ENCODE assay signal across 25 cellular contexts in the genomic region with DNA sequence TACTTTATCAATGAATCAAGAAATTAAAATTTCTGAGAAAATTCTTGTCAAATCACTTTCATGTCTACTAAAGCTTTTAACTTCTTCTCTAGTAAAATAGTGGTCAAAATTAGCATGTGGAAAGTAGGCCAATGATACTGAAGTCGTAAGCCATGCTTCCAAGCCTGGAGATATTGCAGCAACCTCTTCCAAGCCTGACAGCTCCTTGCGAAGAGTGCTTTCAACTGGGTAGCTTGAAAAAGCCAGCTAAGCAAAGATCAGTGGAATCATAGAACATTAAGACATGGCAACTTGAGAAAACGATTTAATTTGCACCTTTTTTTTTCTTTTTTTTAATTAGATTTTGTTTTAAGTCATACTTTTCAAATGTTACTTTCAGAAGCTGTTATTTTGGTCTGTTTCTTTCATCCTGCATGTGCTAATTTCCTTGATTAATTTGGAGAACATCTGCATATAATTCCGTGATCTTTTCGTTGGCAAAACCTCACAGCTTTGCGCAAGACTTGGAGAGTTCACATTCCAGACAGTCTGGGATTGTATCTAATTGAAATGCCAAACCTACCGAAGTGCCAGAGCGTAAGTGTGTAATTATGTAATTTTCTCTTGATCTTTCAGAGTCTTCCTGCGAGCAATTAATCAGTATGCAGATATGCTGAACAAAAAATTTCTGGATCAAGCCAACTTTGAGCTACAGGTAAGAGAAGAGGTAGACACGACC.
A peak's percentile ranks its signal among the peaks of the same experiment; 100 is the strongest.
DNase-seq lines count a peak whose midpoint lies in the region; ATAC-seq, FAIRE-seq and TF ChIP-seq lines count a peak whose summit lies in the region.
"Had no signal": no experiment of that assay in that cellular context is flagged by ENCODE, and none has a peak within 500 bp of the region (broad histone marks: within the 10 kb centered on the region; RNA-seq: fewer than 3 reads in every experiment).

No MANE protein-coding gene starts in this region.

- no peaks in the 10 kb centered on the region for H3K79me2 ChIP-seq in fibroblast of lung (ENCODE audit: control insufficient read depth, insufficient read depth, low read length)
- no peaks in the 10 kb centered on the region for H3K79me2 ChIP-seq in keratinocyte (ENCODE audit: control insufficient read depth, insufficient read depth, low read length)
- H3K79me2 ChIP-seq: hepatocyte had no signal

- DNase-seq in Right ventricle myocardium inferior (ENCODE audit: missing footprints) (no peak), Right ventricle myocardium superior (no peak), fibroblast of lung (ENCODE audit: low read depth in 2 of 2) (peak; percentile 10 to 65), keratinocyte (ENCODE audit: low read depth, low spot score) (no peak), aorta (no peak), activated T-cell treated with anti-CD3 and anti-CD28 coated beads for 4 hours (no peak), ovary (no peak), GM12891 (ENCODE audit: insufficient read length, low spot score) (no peak)
- DNase-seq: activated CD4-positive, alpha-beta memory T cell treated with anti-CD3 and anti-CD28 coated beads for 36 hours; activated CD4-positive, CD25-positive, alpha-beta regulatory T cell; activated naive CD4-positive, alpha-beta T cell treated with Interleukin-2 at 50 U/mL for 16 hours; Calu3; effector CD4-positive, alpha-beta T cell; EL; naive thymus-derived CD8-positive, alpha-beta T cell; NCI-H2107; small intestine; stimulated activated CD4-positive, alpha-beta T cell treated with anti-CD3 and anti-CD28 coated beads, Interleukin-2, amount 100 ng/mL, for 48 hours; stimulated activated naive CD4-positive, alpha-beta T cell treated with Interleukin-2 at 50 U/mL for 16 hours; T-helper 9 cell; transverse colon had no signal

- H3K4me3 ChIP-seq in fibroblast of lung (replicated peaks in 1 of 4; ENCODE audit: control extremely low read depth in 1 of 4, insufficient read depth in 1 of 4, low read depth in 3 of 4, low read length in 4 of 4) (no peak overlapping the region), keratinocyte (ENCODE audit: control insufficient read depth in 2 of 3, extremely low read depth in 1 of 3, insufficient read depth in 2 of 3, low read depth in 1 of 3, low read length in 3 of 3) (no peak overlapping the region), aorta (ENCODE audit: low read length in 2 of 2) (no peak overlapping the region), ovary (no peak overlapping the region)
- H3K4me3 ChIP-seq: BLaER1 treated with 17β-estradiol and CSF1 and Interleukin-3, amounts not matched to agents 10 nM and 100 nM; esophagus muscularis mucosa; hepatocyte; transverse colon had no signal

- TF ChIP-seq EP300 in ovary (IDR thresholded peaks at IDR 0.05), result no peak

- ATAC-seq in Right ventricle myocardium inferior, result peak; percentile 72
- no peak for ATAC-seq in Right ventricle myocardium superior (ENCODE audit: poor library complexity)
- ATAC-seq in aorta (ENCODE audit: low FRiP score), result peak; percentile 70
- ATAC-seq: naive thymus-derived CD8-positive, alpha-beta T cell had no signal

- H3K36me3 ChIP-seq in fibroblast of lung (ENCODE audit: control insufficient read depth, insufficient read depth, low read length) (no peaks in the 10 kb centered on the region), keratinocyte (ENCODE audit: control insufficient read depth in 2 of 2, extremely low read depth in 1 of 2, insufficient read depth in 2 of 2, low read length in 2 of 2) (peaks cover 0 to 2% of the 10 kb centered on the region in 2 experiments), aorta (ENCODE audit: control insufficient read depth in 1 of 2, insufficient read depth in 2 of 2, low read length in 1 of 2) (peaks cover 0 to 1% of the 10 kb centered on the region in 2 donors), ovary (no peaks in the 10 kb centered on the region)
- H3K36me3 ChIP-seq: BLaER1 treated with 17β-estradiol and CSF1 and Interleukin-3, amounts not matched to agents 10 nM and 100 nM; transverse colon had no signal

- TF ChIP-seq CTCF in fibroblast of lung (conservative IDR thresholded peaks at IDR 0.05 in 1 of 2, IDR thresholded peaks at IDR 0.05 in 1 of 2; ENCODE audit: low read depth in 1 of 2, low read length in 2 of 2) (no peak), keratinocyte (optimal IDR thresholded peaks at IDR 0.05 in 1 of 3, IDR thresholded peaks at IDR 0.05 in 1 of 3, conservative IDR thresholded peaks at IDR 0.05 in 1 of 3; ENCODE audit: extremely low read depth in 1 of 3, insufficient read depth in 2 of 3, low read length in 3 of 3) (no peak), ovary (IDR thresholded peaks at IDR 0.05) (no peak)

- no peaks in the 10 kb centered on the region for H3K27me3 ChIP-seq in fibroblast of lung (ENCODE audit: control insufficient read depth, insufficient read depth, low read length)
- no peaks in the 10 kb centered on the region for H3K27me3 ChIP-seq in keratinocyte (ENCODE audit: control insufficient read depth, extremely low read depth, insufficient read depth, low read length)
- no peaks in the 10 kb centered on the region for H3K27me3 ChIP-seq in aorta (ENCODE audit: control insufficient read depth in 1 of 2, insufficient read depth in 2 of 2, low read length in 1 of 2)
- no peaks in the 10 kb centered on the region for H3K27me3 ChIP-seq in ovary
- H3K27me3 ChIP-seq: BLaER1 treated with 17β-estradiol and CSF1 and Interleukin-3, amounts not matched to agents 10 nM and 100 nM; esophagus muscularis mucosa; hepatocyte; transverse colon had no signal

- FAIRE-seq in keratinocyte (lab: Jason Lieb, UNC), result peak; percentile 53
- FAIRE-seq in GM12891 (lab: Jason Lieb, UNC), result no peak
- FAIRE-seq: small intestine had no signal

- H4K20me1 ChIP-seq in fibroblast of lung (ENCODE audit: control insufficient read depth, extremely low read depth, insufficient read depth, low read length) (no peaks in the 10 kb centered on the region), keratinocyte (ENCODE audit: control insufficient read depth, extremely low read depth, insufficient read depth, low read length) (no peaks in the 10 kb centered on the region)
- H4K20me1 ChIP-seq: BLaER1 treated with 17β-estradiol and CSF1 and Interleukin-3, amounts not matched to agents 10 nM and 100 nM had no signal

- no peaks in the 10 kb centered on the region for H3K9me1 ChIP-seq in keratinocyte (ENCODE audit: control insufficient read depth, extremely low read depth, insufficient read depth, low read length)

- WGBS in aorta, 2 donors, result 76 to 78% methylated on average over 10 of the region's 10 CpGs
- 39 to 49% (median 48%) methylated on average over 10 of the region's 10 CpGs for WGBS in ovary, 3 donors

- intact Hi-C loops in Right ventricle myocardium inferior (cut with DNase I), result no loop called here
- intact Hi-C loops in Right ventricle myocardium superior (cut with DNase I), result no loop called here
- intact Hi-C loops in aorta (cut with DNase I), result no loop called here
- intact Hi-C loops in ovary (cut with DNase I), result loop anchor here in 1 of 4 donors (5.0 kb wide), 1 partner anchor 1256 kb away; no protein-coding TSS in a partner anchor

- dilution Hi-C loops in keratinocyte (cut with MboI; ENCODE audit: extremely low pct_ligation_motif_present, low sequenced_read_pairs), result no loop called here

- H2AFZ ChIP-seq in fibroblast of lung (ENCODE audit: low read length) (no peak overlapping the region), keratinocyte (ENCODE audit: control insufficient read depth, low read length) (no peak overlapping the region)
- H2AFZ ChIP-seq: hepatocyte had no signal

- H3K4me2 ChIP-seq in fibroblast of lung (ENCODE audit: extremely low read depth, insufficient read depth, low read length) (no peak overlapping the region), keratinocyte (ENCODE audit: control insufficient read depth, extremely low read depth, insufficient read depth, low read depth, low read length) (no peak overlapping the region)
- H3K4me2 ChIP-seq: BLaER1 treated with 17β-estradiol and CSF1 and Interleukin-3, amounts not matched to agents 10 nM and 100 nM; hepatocyte had no signal

- TF ChIP-seq POLR2A in ovary (IDR thresholded peaks at IDR 0.05) (no peak), GM12891 (IDR thresholded peaks at IDR 0.05; ENCODE audit: low read depth, low read length) (no peak)

- H3K9me3 ChIP-seq in fibroblast of lung (ENCODE audit: control insufficient read depth, insufficient read depth, low read depth, low read length), result no peaks in the 10 kb centered on the region
- H3K9me3 ChIP-seq in keratinocyte (ENCODE audit: control insufficient read depth, low read depth, low read length), result no peaks in the 10 kb centered on the region
- no peaks in the 10 kb centered on the region for H3K9me3 ChIP-seq in aorta (ENCODE audit: control insufficient read depth, low read length)
- H3K9me3 ChIP-seq in ovary, result no peaks in the 10 kb centered on the region
- H3K9me3 ChIP-seq: BLaER1 treated with 17β-estradiol and CSF1 and Interleukin-3, amounts not matched to agents 10 nM and 100 nM; esophagus muscularis mucosa; transverse colon had no signal

- H3K9ac ChIP-seq in fibroblast of lung (ENCODE audit: insufficient read depth, low read length), result no peak overlapping the region
- H3K9ac ChIP-seq in keratinocyte (ENCODE audit: control insufficient read depth, extremely low read depth, insufficient read depth, low read length), result no peak overlapping the region
- H3K9ac ChIP-seq: BLaER1 treated with 17β-estradiol and CSF1 and Interleukin-3, amounts not matched to agents 10 nM and 100 nM had no signal

- H3K27ac ChIP-seq in fibroblast of lung (ENCODE audit: insufficient read depth, low read length) (no peak overlapping the region), keratinocyte (ENCODE audit: control insufficient read depth, insufficient read depth, low read length) (no peak overlapping the region), aorta (ENCODE audit: low read depth in 1 of 2, low read length in 2 of 2) (no peak overlapping the region), ovary (no peak overlapping the region)
- H3K27ac ChIP-seq: 22Rv1; BLaER1 treated with 17β-estradiol and CSF1 and Interleukin-3, amounts not matched to agents 10 nM and 100 nM; esophagus muscularis mucosa; hepatocyte; transverse colon had no signal

- H3K4me1 ChIP-seq in fibroblast of lung (ENCODE audit: control insufficient read depth, extremely low read depth, insufficient read depth, low read length) (no peaks in the 10 kb centered on the region), keratinocyte (ENCODE audit: control insufficient read depth, extremely low read depth, insufficient read depth, low read length) (no peaks in the 10 kb centered on the region), aorta (ENCODE audit: control insufficient read depth in 1 of 2, insufficient read depth in 2 of 2, low read length in 2 of 2) (no peaks in the 10 kb centered on the region), ovary (ENCODE audit: insufficient read depth) (peaks cover 8% of the 10 kb centered on the region)
- H3K4me1 ChIP-seq: BLaER1 treated with 17β-estradiol and CSF1 and Interleukin-3, amounts not matched to agents 10 nM and 100 nM; transverse colon had no signal

TF ChIP-seq in GM12891, 5 proteins besides CTCF, POLR2A, EP300 and RAD21 (continues in another document):
- no peak for TF ChIP-seq TAF1 (IDR thresholded peaks at IDR 0.05; ENCODE audit: low read depth, low read length)
- no peak for TF ChIP-seq PAX5 (IDR thresholded peaks at IDR 0.05; ENCODE audit: insufficient read depth, low read length, severe bottlenecking)
- no peak for TF ChIP-seq POU2F2 (IDR thresholded peaks at IDR 0.05; ENCODE audit: low read depth, low read length)
- TF ChIP-seq SPI1 (IDR thresholded peaks at IDR 0.05; ENCODE audit: low read depth, low read length), result no peak

Comparison
In these comparisons a context has a peak if more than half of its experiments do, and no peak if none do; other contexts are left out.
1. DNase-seq: peak in fibroblast of lung (2 of 2); none in Right ventricle myocardium inferior (single experiment), Right ventricle myocardium superior (single experiment), keratinocyte (single experiment), aorta (0 of 2), activated T-cell treated with anti-CD3 and anti-CD28 coated beads for 4 hours (single experiment), ovary (0 of 5) and GM12891 (single experiment).